ENCODE assay signal across 1 cellular context in the genomic region with DNA sequence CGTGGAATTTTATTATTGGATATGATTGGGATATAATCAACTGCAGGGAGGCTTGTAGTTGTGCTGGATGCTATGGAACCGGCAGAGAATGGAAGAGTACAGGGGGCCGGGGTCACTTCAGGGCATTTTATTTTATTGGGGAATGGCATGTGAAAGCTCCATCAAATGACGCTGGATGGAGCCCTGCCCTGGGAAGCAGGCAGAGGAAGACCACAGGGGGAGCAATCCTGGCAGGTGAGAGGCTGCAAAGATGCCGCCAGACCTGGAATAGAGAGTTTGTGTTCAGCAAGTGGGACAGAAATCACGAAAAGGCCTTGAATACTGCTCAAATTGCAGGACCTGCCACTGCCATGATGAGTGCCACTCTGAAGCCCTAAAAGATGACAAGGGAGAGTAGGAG.
TF ChIP-seq lines count a peak whose summit lies in the region.

No MANE protein-coding gene starts in this region.

TF ChIP-seq in GM23338, 12 proteins besides CTCF, POLR2A, EP300 and RAD21 (continued from another document):
- TF ChIP-seq, protein P1, sequence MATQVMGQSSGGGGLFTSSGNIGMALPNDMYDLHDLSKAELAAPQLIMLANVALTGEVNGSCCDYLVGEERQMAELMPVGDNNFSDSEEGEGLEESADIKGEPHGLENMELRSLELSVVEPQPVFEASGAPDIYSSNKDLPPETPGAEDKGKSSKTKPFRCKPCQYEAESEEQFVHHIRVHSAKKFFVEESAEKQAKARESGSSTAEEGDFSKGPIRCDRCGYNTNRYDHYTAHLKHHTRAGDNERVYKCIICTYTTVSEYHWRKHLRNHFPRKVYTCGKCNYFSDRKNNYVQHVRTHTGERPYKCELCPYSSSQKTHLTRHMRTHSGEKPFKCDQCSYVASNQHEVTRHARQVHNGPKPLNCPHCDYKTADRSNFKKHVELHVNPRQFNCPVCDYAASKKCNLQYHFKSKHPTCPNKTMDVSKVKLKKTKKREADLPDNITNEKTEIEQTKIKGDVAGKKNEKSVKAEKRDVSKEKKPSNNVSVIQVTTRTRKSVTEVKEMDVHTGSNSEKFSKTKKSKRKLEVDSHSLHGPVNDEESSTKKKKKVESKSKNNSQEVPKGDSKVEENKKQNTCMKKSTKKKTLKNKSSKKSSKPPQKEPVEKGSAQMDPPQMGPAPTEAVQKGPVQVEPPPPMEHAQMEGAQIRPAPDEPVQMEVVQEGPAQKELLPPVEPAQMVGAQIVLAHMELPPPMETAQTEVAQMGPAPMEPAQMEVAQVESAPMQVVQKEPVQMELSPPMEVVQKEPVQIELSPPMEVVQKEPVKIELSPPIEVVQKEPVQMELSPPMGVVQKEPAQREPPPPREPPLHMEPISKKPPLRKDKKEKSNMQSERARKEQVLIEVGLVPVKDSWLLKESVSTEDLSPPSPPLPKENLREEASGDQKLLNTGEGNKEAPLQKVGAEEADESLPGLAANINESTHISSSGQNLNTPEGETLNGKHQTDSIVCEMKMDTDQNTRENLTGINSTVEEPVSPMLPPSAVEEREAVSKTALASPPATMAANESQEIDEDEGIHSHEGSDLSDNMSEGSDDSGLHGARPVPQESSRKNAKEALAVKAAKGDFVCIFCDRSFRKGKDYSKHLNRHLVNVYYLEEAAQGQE (IDR thresholded peaks at IDR 0.05; ENCODE audit: unreplicated experiment), result no peak
- TF ChIP-seq NANOG (IDR thresholded peaks at IDR 0.05; ENCODE audit: borderline replicate concordance), result no peak
- TF ChIP-seq, protein P2, sequence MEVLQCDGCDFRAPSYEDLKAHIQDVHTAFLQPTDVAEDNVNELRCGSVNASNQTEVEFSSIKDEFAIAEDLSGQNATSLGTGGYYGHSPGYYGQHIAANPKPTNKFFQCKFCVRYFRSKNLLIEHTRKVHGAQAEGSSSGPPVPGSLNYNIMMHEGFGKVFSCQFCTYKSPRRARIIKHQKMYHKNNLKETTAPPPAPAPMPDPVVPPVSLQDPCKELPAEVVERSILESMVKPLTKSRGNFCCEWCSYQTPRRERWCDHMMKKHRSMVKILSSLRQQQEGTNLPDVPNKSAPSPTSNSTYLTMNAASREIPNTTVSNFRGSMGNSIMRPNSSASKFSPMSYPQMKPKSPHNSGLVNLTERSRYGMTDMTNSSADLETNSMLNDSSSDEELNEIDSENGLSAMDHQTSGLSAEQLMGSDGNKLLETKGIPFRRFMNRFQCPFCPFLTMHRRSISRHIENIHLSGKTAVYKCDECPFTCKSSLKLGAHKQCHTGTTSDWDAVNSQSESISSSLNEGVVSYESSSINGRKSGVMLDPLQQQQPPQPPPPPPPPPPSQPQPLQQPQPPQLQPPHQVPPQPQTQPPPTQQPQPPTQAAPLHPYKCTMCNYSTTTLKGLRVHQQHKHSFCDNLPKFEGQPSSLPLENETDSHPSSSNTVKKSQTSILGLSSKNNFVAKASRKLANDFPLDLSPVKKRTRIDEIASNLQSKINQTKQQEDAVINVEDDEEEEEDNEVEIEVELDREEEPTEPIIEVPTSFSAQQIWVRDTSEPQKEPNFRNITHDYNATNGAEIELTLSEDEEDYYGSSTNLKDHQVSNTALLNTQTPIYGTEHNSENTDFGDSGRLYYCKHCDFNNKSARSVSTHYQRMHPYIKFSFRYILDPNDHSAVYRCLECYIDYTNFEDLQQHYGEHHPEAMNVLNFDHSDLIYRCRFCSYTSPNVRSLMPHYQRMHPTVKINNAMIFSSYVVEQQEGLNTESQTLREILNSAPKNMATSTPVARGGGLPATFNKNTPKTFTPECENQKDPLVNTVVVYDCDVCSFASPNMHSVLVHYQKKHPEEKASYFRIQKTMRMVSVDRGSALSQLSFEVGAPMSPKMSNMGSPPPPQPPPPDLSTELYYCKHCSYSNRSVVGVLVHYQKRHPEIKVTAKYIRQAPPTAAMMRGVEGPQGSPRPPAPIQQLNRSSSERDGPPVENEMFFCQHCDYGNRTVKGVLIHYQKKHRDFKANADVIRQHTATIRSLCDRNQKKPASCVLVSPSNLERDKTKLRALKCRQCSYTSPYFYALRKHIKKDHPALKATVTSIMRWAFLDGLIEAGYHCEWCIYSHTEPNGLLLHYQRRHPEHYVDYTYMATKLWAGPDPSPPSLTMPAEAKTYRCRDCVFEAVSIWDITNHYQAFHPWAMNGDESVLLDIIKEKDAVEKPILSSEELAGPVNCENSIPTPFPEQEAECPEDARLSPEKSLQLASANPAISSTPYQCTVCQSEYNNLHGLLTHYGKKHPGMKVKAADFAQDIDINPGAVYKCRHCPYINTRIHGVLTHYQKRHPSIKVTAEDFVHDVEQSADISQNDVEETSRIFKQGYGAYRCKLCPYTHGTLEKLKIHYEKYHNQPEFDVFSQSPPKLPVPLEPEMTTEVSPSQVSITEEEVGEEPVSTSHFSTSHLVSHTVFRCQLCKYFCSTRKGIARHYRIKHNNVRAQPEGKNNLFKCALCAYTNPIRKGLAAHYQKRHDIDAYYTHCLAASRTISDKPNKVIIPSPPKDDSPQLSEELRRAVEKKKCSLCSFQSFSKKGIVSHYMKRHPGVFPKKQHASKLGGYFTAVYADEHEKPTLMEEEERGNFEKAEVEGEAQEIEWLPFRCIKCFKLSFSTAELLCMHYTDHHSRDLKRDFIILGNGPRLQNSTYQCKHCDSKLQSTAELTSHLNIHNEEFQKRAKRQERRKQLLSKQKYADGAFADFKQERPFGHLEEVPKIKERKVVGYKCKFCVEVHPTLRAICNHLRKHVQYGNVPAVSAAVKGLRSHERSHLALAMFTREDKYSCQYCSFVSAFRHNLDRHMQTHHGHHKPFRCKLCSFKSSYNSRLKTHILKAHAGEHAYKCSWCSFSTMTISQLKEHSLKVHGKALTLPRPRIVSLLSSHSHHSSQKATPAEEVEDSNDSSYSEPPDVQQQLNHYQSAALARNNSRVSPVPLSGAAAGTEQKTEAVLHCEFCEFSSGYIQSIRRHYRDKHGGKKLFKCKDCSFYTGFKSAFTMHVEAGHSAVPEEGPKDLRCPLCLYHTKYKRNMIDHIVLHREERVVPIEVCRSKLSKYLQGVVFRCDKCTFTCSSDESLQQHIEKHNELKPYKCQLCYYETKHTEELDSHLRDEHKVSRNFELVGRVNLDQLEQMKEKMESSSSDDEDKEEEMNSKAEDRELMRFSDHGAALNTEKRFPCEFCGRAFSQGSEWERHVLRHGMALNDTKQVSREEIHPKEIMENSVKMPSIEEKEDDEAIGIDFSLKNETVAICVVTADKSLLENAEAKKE (CRISPR knock-in tag; IDR thresholded peaks at IDR 0.05), result no peak
- TF ChIP-seq EZH2 (IDR thresholded peaks at IDR 0.05; ENCODE audit: low read depth, unreplicated experiment), result no peak
- TF ChIP-seq JUNB (IDR thresholded peaks at IDR 0.05; ENCODE audit: unreplicated experiment), result no peak
